ENCODE assay signal across 11 cellular contexts in the genomic region with DNA sequence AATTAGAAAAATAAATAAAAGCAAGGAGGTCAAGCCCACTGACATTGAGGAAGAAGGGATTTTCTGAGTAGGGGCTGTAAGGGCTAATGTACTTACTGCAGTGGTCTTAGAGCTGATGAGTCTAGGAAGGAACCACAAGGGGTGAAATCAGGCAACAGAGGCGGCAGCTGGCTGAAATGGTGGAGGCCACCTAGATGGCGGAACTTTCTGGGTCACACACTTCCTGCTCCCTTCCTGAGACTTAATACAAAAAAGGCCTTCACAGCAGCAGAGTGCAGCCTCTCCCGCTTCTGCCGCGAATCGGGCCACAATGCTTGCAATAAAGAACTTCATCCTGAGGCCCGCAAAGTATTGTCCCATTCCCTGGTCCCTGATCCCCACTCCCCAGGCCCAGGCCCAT. TPM values are rescaled to one million over a fixed set of nuclear protein-coding genes. Genes with fewer than 3 reads are reported as not detected.
DNase-seq lines count a peak whose midpoint lies in the region; ATAC-seq and TF ChIP-seq lines count a peak whose summit lies in the region.
"Had no signal": no experiment of that assay in that cellular context is flagged by ENCODE, and none has a peak within 500 bp of the region (broad histone marks: within the 10 kb centered on the region; RNA-seq: fewer than 3 reads in every experiment).

No MANE protein-coding gene starts in this region.

- TF ChIP-seq CTCF in GM12865 (IDR thresholded peaks at IDR 0.05; ENCODE audit: insufficient read depth, low read depth, low read length, missing control alignments): no peak
- no peak for TF ChIP-seq CTCF in lower lobe of right lung (IDR thresholded peaks at IDR 0.05)
- TF ChIP-seq CTCF in SK-N-SH (IDR thresholded peaks at IDR 0.05): no peak

- TF ChIP-seq EP300 in SK-N-SH (IDR thresholded peaks at IDR 0.05; ENCODE audit: borderline replicate concordance in 1 of 2, low read depth in 1 of 2, low read length in 1 of 2): no peak

- no peak overlapping the region for H3K9ac ChIP-seq in SK-N-SH

- no peaks in the 10 kb centered on the region; the same call in 1 of the 2 replicates for H3K79me2 ChIP-seq in SK-N-SH (ENCODE audit: insufficient read depth)

- ATAC-seq in GM21737 (IDR thresholded peaks at IDR 0.05; ENCODE audit: unreplicated experiment) (peak; percentile 10), lower lobe of right lung (no peak)

- intact Hi-C loops in lower lobe of right lung (cut with DNase I): no loop called here

- H3K27ac ChIP-seq in lower lobe of right lung: no peak overlapping the region
- no peak overlapping the region for H3K27ac ChIP-seq in SK-N-SH (ENCODE audit: low read depth in 2 of 2, low read length in 1 of 2)
- H3K27ac ChIP-seq: ascending aorta had no signal

- TF ChIP-seq RAD21 in SK-N-SH (IDR thresholded peaks at IDR 0.05; ENCODE audit: low read length): no peak

- CTCF ChIA-PET in SK-N-SH (lab: Yijun Ruan, JAX): no interaction called here

- H3K4me1 ChIP-seq in lower lobe of right lung (no peaks in the 10 kb centered on the region), SK-N-SH (ENCODE audit: control insufficient read depth in 1 of 2, insufficient read depth in 2 of 2, low read depth in 1 of 2, low read length in 1 of 2) (no peaks in the 10 kb centered on the region)
- H3K4me1 ChIP-seq: ascending aorta had no signal

- no peak overlapping the region for H3K4me2 ChIP-seq in SK-N-SH

- H3K9me2 ChIP-seq in SK-N-SH: no peaks in the 10 kb centered on the region

- H3K27me3 ChIP-seq in lower lobe of right lung (ENCODE audit: low read depth) (no peaks in the 10 kb centered on the region), SK-N-SH (ENCODE audit: insufficient read depth) (no peaks in the 10 kb centered on the region; the same call in 1 of the 2 replicates)
- H3K27me3 ChIP-seq: ascending aorta had no signal

- peak; percentile 32 for DNase-seq in GM12865 (ENCODE audit: low read depth)
- peak; percentile 10 for DNase-seq in RPMI7951 (ENCODE audit: low read depth)
- DNase-seq in lower lobe of right lung: no peak
- DNase-seq in HuH-7 (ENCODE audit: low spot score): no peak
- no peak for DNase-seq in SK-N-SH
- DNase-seq in AML-193 (lab: John Stamatoyannopoulos, UW): no peak
- no peak for DNase-seq in medulla oblongata (ENCODE audit: extremely low spot score)
- DNase-seq: NCI-H1105 treated with DMSO at 0.1 percent for 48 hours; stimulated activated CD4-positive, alpha-beta T cell treated with anti-CD3 and anti-CD28 coated beads, Interleukin-1b, Interleukin-23, amount 100 ng/mL, for 48 hours had no signal

- no peaks in the 10 kb centered on the region for H3K9me3 ChIP-seq in lower lobe of right lung
- no peaks in the 10 kb centered on the region for H3K9me3 ChIP-seq in SK-N-SH
- H3K9me3 ChIP-seq: ascending aorta had no signal

- H3K4me3 ChIP-seq in GM12865 (ENCODE audit: low read depth, low read length) (peak overlapping the region; percentile 63), lower lobe of right lung (peak overlapping the region; percentile 14), SK-N-SH (ENCODE audit: low read depth in 2 of 2, low read length in 1 of 2) (no peak overlapping the region)

- H2AFZ ChIP-seq in SK-N-SH (ENCODE audit: low read depth): no peak overlapping the region

- WGBS in SK-N-SH (ENCODE audit: low lambda C conversion rate): 75% methylated on average over 6 of the region's 7 CpGs

- no peaks in the 10 kb centered on the region for H3F3A ChIP-seq in SK-N-SH (replicated peaks; ENCODE audit: insufficient read depth)

- H3K36me3 ChIP-seq in lower lobe of right lung (no peaks in the 10 kb centered on the region), SK-N-SH (replicated peaks in 1 of 2; ENCODE audit: control insufficient read depth in 1 of 2, insufficient read depth in 2 of 2, low read length in 1 of 2) (peaks cover 0 to 2% of the 10 kb centered on the region in 2 experiments)

- no peaks in the 10 kb centered on the region for H4K20me1 ChIP-seq in SK-N-SH (ENCODE audit: insufficient read depth)

- POLR2A ChIA-PET in SK-N-SH (lab: Yijun Ruan, JAX): no interaction called here

TF ChIP-seq in SK-N-SH, 30 proteins besides CTCF, POLR2A, EP300 and RAD21 (continues in another document):
- TF ChIP-seq ELF1 (IDR thresholded peaks at IDR 0.05): no peak
- TF ChIP-seq RFX5 (IDR thresholded peaks at IDR 0.05; ENCODE audit: low read length): no peak
- TF ChIP-seq, protein P1, sequence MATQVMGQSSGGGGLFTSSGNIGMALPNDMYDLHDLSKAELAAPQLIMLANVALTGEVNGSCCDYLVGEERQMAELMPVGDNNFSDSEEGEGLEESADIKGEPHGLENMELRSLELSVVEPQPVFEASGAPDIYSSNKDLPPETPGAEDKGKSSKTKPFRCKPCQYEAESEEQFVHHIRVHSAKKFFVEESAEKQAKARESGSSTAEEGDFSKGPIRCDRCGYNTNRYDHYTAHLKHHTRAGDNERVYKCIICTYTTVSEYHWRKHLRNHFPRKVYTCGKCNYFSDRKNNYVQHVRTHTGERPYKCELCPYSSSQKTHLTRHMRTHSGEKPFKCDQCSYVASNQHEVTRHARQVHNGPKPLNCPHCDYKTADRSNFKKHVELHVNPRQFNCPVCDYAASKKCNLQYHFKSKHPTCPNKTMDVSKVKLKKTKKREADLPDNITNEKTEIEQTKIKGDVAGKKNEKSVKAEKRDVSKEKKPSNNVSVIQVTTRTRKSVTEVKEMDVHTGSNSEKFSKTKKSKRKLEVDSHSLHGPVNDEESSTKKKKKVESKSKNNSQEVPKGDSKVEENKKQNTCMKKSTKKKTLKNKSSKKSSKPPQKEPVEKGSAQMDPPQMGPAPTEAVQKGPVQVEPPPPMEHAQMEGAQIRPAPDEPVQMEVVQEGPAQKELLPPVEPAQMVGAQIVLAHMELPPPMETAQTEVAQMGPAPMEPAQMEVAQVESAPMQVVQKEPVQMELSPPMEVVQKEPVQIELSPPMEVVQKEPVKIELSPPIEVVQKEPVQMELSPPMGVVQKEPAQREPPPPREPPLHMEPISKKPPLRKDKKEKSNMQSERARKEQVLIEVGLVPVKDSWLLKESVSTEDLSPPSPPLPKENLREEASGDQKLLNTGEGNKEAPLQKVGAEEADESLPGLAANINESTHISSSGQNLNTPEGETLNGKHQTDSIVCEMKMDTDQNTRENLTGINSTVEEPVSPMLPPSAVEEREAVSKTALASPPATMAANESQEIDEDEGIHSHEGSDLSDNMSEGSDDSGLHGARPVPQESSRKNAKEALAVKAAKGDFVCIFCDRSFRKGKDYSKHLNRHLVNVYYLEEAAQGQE (IDR thresholded peaks at IDR 0.05; ENCODE audit: low read depth, low read length): no peak
- TF ChIP-seq GABPA (IDR thresholded peaks at IDR 0.05; ENCODE audit: low read depth): no peak
- TF ChIP-seq, protein P2, sequence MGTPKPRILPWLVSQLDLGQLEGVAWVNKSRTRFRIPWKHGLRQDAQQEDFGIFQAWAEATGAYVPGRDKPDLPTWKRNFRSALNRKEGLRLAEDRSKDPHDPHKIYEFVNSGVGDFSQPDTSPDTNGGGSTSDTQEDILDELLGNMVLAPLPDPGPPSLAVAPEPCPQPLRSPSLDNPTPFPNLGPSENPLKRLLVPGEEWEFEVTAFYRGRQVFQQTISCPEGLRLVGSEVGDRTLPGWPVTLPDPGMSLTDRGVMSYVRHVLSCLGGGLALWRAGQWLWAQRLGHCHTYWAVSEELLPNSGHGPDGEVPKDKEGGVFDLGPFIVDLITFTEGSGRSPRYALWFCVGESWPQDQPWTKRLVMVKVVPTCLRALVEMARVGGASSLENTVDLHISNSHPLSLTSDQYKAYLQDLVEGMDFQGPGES (IDR thresholded peaks at IDR 0.05; ENCODE audit: low read depth, low read length): no peak
- TF ChIP-seq, protein P3, sequence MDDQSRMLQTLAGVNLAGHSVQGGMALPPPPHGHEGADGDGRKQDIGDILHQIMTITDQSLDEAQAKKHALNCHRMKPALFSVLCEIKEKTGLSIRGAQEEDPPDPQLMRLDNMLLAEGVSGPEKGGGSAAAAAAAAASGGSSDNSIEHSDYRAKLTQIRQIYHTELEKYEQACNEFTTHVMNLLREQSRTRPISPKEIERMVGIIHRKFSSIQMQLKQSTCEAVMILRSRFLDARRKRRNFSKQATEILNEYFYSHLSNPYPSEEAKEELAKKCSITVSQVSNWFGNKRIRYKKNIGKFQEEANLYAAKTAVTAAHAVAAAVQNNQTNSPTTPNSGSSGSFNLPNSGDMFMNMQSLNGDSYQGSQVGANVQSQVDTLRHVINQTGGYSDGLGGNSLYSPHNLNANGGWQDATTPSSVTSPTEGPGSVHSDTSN (IDR thresholded peaks at IDR 0.05): no peak
- TF ChIP-seq CHD2 (IDR thresholded peaks at IDR 0.05; ENCODE audit: low read length, partially characterized antibody): no peak
- no peak for TF ChIP-seq TCF12 (IDR thresholded peaks at IDR 0.05)
- TF ChIP-seq FOXM1 (IDR thresholded peaks at IDR 0.05; ENCODE audit: low read depth): no peak
- TF ChIP-seq, protein P4, sequence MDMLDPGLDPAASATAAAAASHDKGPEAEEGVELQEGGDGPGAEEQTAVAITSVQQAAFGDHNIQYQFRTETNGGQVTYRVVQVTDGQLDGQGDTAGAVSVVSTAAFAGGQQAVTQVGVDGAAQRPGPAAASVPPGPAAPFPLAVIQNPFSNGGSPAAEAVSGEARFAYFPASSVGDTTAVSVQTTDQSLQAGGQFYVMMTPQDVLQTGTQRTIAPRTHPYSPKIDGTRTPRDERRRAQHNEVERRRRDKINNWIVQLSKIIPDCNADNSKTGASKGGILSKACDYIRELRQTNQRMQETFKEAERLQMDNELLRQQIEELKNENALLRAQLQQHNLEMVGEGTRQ (IDR thresholded peaks at IDR 0.05; ENCODE audit: borderline replicate concordance, low read depth, low read length): no peak

RNA-seq across cellular contexts. Expression of a gene that starts 15.4 kb away (rescaled TPM):
- 75.6 and 86.4 TPM in 2 replicates for total RNA-seq in RPMI7951 (2014; rRNA removed; shearing (Covaris generic))
- 47.7 TPM for total RNA-seq in lower lobe of right lung
- 39.8 and 51.5 TPM in 2 replicates for polyA plus RNA-seq in SK-N-SH (2012; rRNA removed)
- polyA plus RNA-seq in SK-N-SH (2012; cell fraction: cytosol; rRNA removed): 40.3 and 44.1 TPM in 2 replicates
- polyA plus RNA-seq in SK-N-SH (2012; cell fraction: nucleus; rRNA removed): 27.2 and 35.8 TPM in 2 replicates

RNA-seq across cellular contexts. Expression of a gene that starts 42.9 kb away (rescaled TPM):
- total RNA-seq in RPMI7951 (2014; rRNA removed; shearing (Covaris generic)): 4.2 and 4.3 TPM in 2 replicates
- total RNA-seq in lower lobe of right lung: 34.7 TPM
- 1.9 TPM in 2 replicates for polyA plus RNA-seq in SK-N-SH (2012; rRNA removed)
- 1.7 and 1.9 TPM in 2 replicates for polyA plus RNA-seq in SK-N-SH (2012; cell fraction: cytosol; rRNA removed)
- 3.9 and 5.6 TPM in 2 replicates for polyA plus RNA-seq in SK-N-SH (2012; cell fraction: nucleus; rRNA removed)

RNA-seq across cellular contexts. Expression of a gene that starts 53.8 kb away (rescaled TPM):
- total RNA-seq in RPMI7951 (2014; rRNA removed; shearing (Covaris generic)): not detected in 2 replicates
- total RNA-seq in lower lobe of right lung: not detected
- polyA plus RNA-seq in SK-N-SH (2012; rRNA removed): not detected in 2 replicates
- not detected in 2 replicates for polyA plus RNA-seq in SK-N-SH (2012; cell fraction: cytosol; rRNA removed)
- not detected in 2 replicates for polyA plus RNA-seq in SK-N-SH (2012; cell fraction: nucleus; rRNA removed)
- total RNA-seq: ascending aorta had no signal

RNA-seq across cellular contexts. Expression of a gene that starts 58.7 kb away (rescaled TPM):
- total RNA-seq in RPMI7951 (2014; rRNA removed; shearing (Covaris generic)): not detected in 2 replicates
- 33.1 TPM for total RNA-seq in lower lobe of right lung
- 0.24 TPM in 1 of 2 replicates, not detected in the other for polyA plus RNA-seq in SK-N-SH (2012; rRNA removed)
- 0.05 and 0.10 TPM in 2 replicates for polyA plus RNA-seq in SK-N-SH (2012; cell fraction: cytosol; rRNA removed)
- polyA plus RNA-seq in SK-N-SH (2012; cell fraction: nucleus; rRNA removed): 0.15 TPM in 1 of 2 replicates, not detected in the other

Comparison
In these comparisons a context has a peak if more than half of its experiments do, and no peak if none do; other contexts are left out.
1. DNase-seq: peak in GM12865 (single experiment) and RPMI7951 (single experiment); none in lower lobe of right lung (single experiment), HuH-7 (single experiment), SK-N-SH (single experiment), AML-193 (0 of 2) and medulla oblongata (single experiment).
2. H3K4me3 ChIP-seq: peak in GM12865 (single experiment) and lower lobe of right lung (single experiment); none in SK-N-SH (0 of 2).